ENCODE assay signal across 19 cellular contexts in genomic region chr5:73863911-73864310, GRCh38.
"Had no signal": no experiment of that assay in that cellular context is flagged by ENCODE, and none has a peak within 500 bp of the region (broad histone marks: within the 10 kb centered on the region; RNA-seq: fewer than 3 reads in every experiment).

No MANE protein-coding gene starts in this region.

- H3K36me3 ChIP-seq: gastrocnemius medialis, heart right ventricle, left lung, lower lobe of right lung, transverse colon had no signal

- FAIRE-seq: islet of Langerhans had no signal

- DNase-seq: effector memory CD8-positive, alpha-beta T cell; gastrocnemius medialis; heart right ventricle; hypothalamus; left lung; lower lobe of right lung; natural killer cell; posterior cingulate gyrus; stimulated activated CD4-positive, alpha-beta T cell treated with anti-CD3 and anti-CD28 coated beads, Interleukin-2, amount 100 ng/mL, for 24 hours; stimulated activated CD4-positive, alpha-beta T cell treated with anti-CD3 and anti-CD28 coated beads, Interleukin-4, amount 100 ng/mL, for 4 hours; stimulated activated naive B cell treated with anti-CD40 and anti-IgM and Interleukin-4, amounts not matched to agents 10 μg/mL and 1 μg/mL and 100 μg/mL, for 72 hours; stimulated activated naive CD8-positive, alpha-beta T cell treated with anti-CD3 and anti-CD28 coated beads, Interleukin-15, amount 100 ng/mL, for 72 hours; substantia nigra; transverse colon had no signal

- H3K4me1 ChIP-seq: esophagus muscularis mucosa, transverse colon had no signal

- H3K27ac ChIP-seq: epithelial cell of prostate, esophagus muscularis mucosa, gastrocnemius medialis, left lung, lower lobe of right lung, thoracic aorta, transverse colon had no signal

- H3K27me3 ChIP-seq: esophagus muscularis mucosa, gastrocnemius medialis, heart right ventricle, left lung, transverse colon had no signal

- H3K9me3 ChIP-seq: esophagus muscularis mucosa, gastrocnemius medialis, heart right ventricle, left lung, lower lobe of right lung, thoracic aorta, transverse colon had no signal

- H3K4me3 ChIP-seq: esophagus muscularis mucosa, gastrocnemius medialis, left lung, lower lobe of right lung, thoracic aorta, transverse colon had no signal

- ATAC-seq: effector memory CD8-positive, alpha-beta T cell; gastrocnemius medialis; heart right ventricle; left lung; lower lobe of right lung; natural killer cell; sciatic nerve; stimulated activated naive B cell treated with anti-CD40 and anti-IgM and Interleukin-4, amounts not matched to agents 10 μg/mL and 1 μg/mL and 100 μg/mL, for 72 hours; stimulated activated naive CD8-positive, alpha-beta T cell treated with anti-CD3 and anti-CD28 coated beads, Interleukin-15, amount 100 ng/mL, for 72 hours had no signal
